In the genomic region with DNA sequence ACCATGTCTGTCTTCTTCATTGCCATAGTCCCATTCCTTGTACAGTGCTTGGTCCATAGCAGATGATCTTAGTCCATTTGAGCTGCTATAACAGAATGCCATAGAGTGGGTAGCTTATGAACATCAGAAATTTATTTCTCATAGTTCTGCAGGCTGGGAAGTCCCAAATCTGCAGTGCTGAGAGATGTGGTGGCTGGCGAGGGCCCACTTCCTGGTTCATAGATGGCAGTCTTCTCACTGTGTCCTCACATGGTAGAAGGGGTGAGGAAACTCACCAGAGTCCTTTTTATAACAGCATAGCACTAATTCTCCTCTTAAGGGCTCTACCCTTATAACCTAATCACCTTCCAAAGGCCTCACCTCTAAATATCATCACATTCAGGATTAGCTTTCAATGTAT, we compare ENCODE assay signal across 10 cellular contexts. TPM values are rescaled to one million over a fixed set of nuclear protein-coding genes. Genes with fewer than 3 reads are reported as not detected.
DNase-seq lines count a peak whose midpoint lies in the region; ATAC-seq and TF ChIP-seq lines count a peak whose summit lies in the region.
"Had no signal": no experiment of that assay in that cellular context is flagged by ENCODE, and none has a peak within 500 bp of the region (broad histone marks: within the 10 kb centered on the region; RNA-seq: fewer than 3 reads in every experiment).

No MANE protein-coding gene starts in this region.

- ATAC-seq in naive thymus-derived CD4-positive, alpha-beta T cell: peak; percentile 80
- no peak for ATAC-seq in HG03442 (IDR thresholded peaks at IDR 0.05; ENCODE audit: unreplicated experiment)
- no peak for ATAC-seq in GM19455 (IDR thresholded peaks at IDR 0.05; ENCODE audit: unreplicated experiment)

- H3K79me2 ChIP-seq in SU-DHL-6 (ENCODE audit: insufficient read depth, low read length): no peaks in the 10 kb centered on the region

- TF ChIP-seq CTCF in SU-DHL-6 (IDR thresholded peaks at IDR 0.05; ENCODE audit: insufficient read depth, low read length, poor library complexity, severe bottlenecking): no peak
- TF ChIP-seq CTCF in progenitor cell of endocrine pancreas (IDR thresholded peaks at IDR 0.05; ENCODE audit: unreplicated experiment): no peak
- TF ChIP-seq CTCF in uterus (IDR thresholded peaks at IDR 0.05): no peak

- H3K9me3 ChIP-seq in SU-DHL-6 (ENCODE audit: insufficient read depth, low read length) (no peaks in the 10 kb centered on the region), uterus (no peaks in the 10 kb centered on the region)
- H3K9me3 ChIP-seq in naive thymus-derived CD4-positive, alpha-beta T cell (ENCODE audit: control insufficient read depth in 2 of 3, low read length in 3 of 3): no peaks in the 10 kb centered on the region

- 0 out of 2 replicates have a peak, but pooled peaks cover 17% of the 10 kb centered on the region for H3F3A ChIP-seq in SU-DHL-6 (ENCODE audit: insufficient read depth)

- H3K4me3 ChIP-seq in SU-DHL-6 (ENCODE audit: insufficient read depth, low read length, poor library complexity, severe bottlenecking): no peak overlapping the region
- H3K4me3 ChIP-seq in naive thymus-derived CD4-positive, alpha-beta T cell (ENCODE audit: low read length): peak overlapping the region; percentile 17
- H3K4me3 ChIP-seq in uterus: no peak overlapping the region

- peak overlapping the region; percentile 80 for H3K27ac Mint-ChIP-seq in activated T-helper 2 cell treated with anti-CD3 and anti-CD28 coated beads, Interferon-gamma antibody, Interleukin-2, Interleukin-4, amounts not matched to agents 10 μg/mL and 5 μg/mL and 100 μg/mL, durations not matched to agents 14 hours and 24 hours and 36 hours
- H3K27ac Mint-ChIP-seq in naive thymus-derived CD4-positive, alpha-beta T cell: peak overlapping the region; percentile 49 to 91 (median 82)
- H3K27ac Mint-ChIP-seq in progenitor cell of endocrine pancreas: no peak overlapping the region

- H3K36me3 ChIP-seq in SU-DHL-6 (ENCODE audit: low read length): no peaks in the 10 kb centered on the region
- H3K36me3 ChIP-seq in naive thymus-derived CD4-positive, alpha-beta T cell (ENCODE audit: control insufficient read depth in 2 of 3, insufficient read depth in 3 of 3, low read length in 3 of 3): no peaks in the 10 kb centered on the region
- no peaks in the 10 kb centered on the region for H3K36me3 ChIP-seq in uterus

- no peaks in the 10 kb centered on the region for H4K20me1 ChIP-seq in SU-DHL-6 (ENCODE audit: low read depth, low read length)

- H3K4me1 ChIP-seq in naive thymus-derived CD4-positive, alpha-beta T cell (ENCODE audit: control insufficient read depth in 2 of 2, insufficient read depth in 2 of 2, low read length in 2 of 2): peaks cover 73 to 93% of the 10 kb centered on the region in 2 donors
- H3K4me1 ChIP-seq in uterus: peaks cover 8% of the 10 kb centered on the region in 2 donors

- H3K4me2 ChIP-seq in SU-DHL-6 (ENCODE audit: low read depth, low read length, poor library complexity, severe bottlenecking): no peak overlapping the region

- no peaks in the 10 kb centered on the region for H3K9me2 ChIP-seq in SU-DHL-6 (replicated peaks; ENCODE audit: insufficient read depth, low read length)

- peak overlapping the region; percentile 3 for H2AFZ ChIP-seq in SU-DHL-6 (ENCODE audit: low read depth, low read length, severe bottlenecking)

- H3K27ac ChIP-seq in SU-DHL-6 (ENCODE audit: low read depth, low read length) (no peak overlapping the region), uterus (no peak overlapping the region)
- H3K27ac ChIP-seq in naive thymus-derived CD4-positive, alpha-beta T cell (ENCODE audit: low read depth, low read length): peak overlapping the region; percentile 19

- CTCF ChIA-PET in naive thymus-derived CD4-positive, alpha-beta T cell (lab: Charles Lee): interaction anchor here (1.3 to 1.6 kb wide), 3 partner anchors 20 to 88 kb away, joined by 3 to 6 read pairs (median 4); a partner anchor contains a TSS

- POLR2A ChIA-PET in naive thymus-derived CD4-positive, alpha-beta T cell (lab: Charles Lee): interaction anchor here (0.5 to 2.3 kb wide), 10 partner anchors 9 to 158 kb away, joined by 3 to 11 read pairs (median 4); a partner anchor contains a TSS

- H3K9me3 Mint-ChIP-seq in activated T-helper 2 cell treated with anti-CD3 and anti-CD28 coated beads, Interferon-gamma antibody, Interleukin-2, Interleukin-4, amounts not matched to agents 10 μg/mL and 5 μg/mL and 100 μg/mL, durations not matched to agents 14 hours and 24 hours and 36 hours: no peaks in the 10 kb centered on the region
- H3K9me3 Mint-ChIP-seq in naive thymus-derived CD4-positive, alpha-beta T cell: peaks cover 0 to 4% (median 0%) of the 10 kb centered on the region in 11 donors
- H3K9me3 Mint-ChIP-seq in progenitor cell of endocrine pancreas (ENCODE audit: low read depth): no peaks in the 10 kb centered on the region

- H3K4me1 Mint-ChIP-seq in activated T-helper 2 cell treated with anti-CD3 and anti-CD28 coated beads, Interferon-gamma antibody, Interleukin-2, Interleukin-4, amounts not matched to agents 10 μg/mL and 5 μg/mL and 100 μg/mL, durations not matched to agents 14 hours and 24 hours and 36 hours (ENCODE audit: low read depth): peaks cover 93% of the 10 kb centered on the region
- peaks cover 64 to 97% (median 97%) of the 10 kb centered on the region in 7 donors for H3K4me1 Mint-ChIP-seq in naive thymus-derived CD4-positive, alpha-beta T cell
- peaks cover 20% of the 10 kb centered on the region for H3K4me1 Mint-ChIP-seq in progenitor cell of endocrine pancreas (ENCODE audit: low read depth)

- intact Hi-C loops in activated T-helper 2 cell treated with anti-CD3 and anti-CD28 coated beads, Interferon-gamma antibody, Interleukin-2, Interleukin-4, amounts not matched to agents 10 μg/mL and 5 μg/mL and 100 μg/mL, durations not matched to agents 14 hours and 24 hours and 36 hours (cut with micrococcal nuclease): loop anchor here (10.0 kb wide), 1 partner anchor 712 kb away; no protein-coding TSS in a partner anchor
- intact Hi-C loops in naive thymus-derived CD4-positive, alpha-beta T cell (cut with micrococcal nuclease): loop anchor here (1.0 to 10.0 kb wide), 2 partner anchors 8 to 722 kb away; a partner anchor contains a TSS
- intact Hi-C loops in uterus (cut with DNase I; ENCODE audit: low total_unique reads): no loop called here

- H3K27me3 Mint-ChIP-seq in activated T-helper 2 cell treated with anti-CD3 and anti-CD28 coated beads, Interferon-gamma antibody, Interleukin-2, Interleukin-4, amounts not matched to agents 10 μg/mL and 5 μg/mL and 100 μg/mL, durations not matched to agents 14 hours and 24 hours and 36 hours (ENCODE audit: low read depth): no peaks in the 10 kb centered on the region
- H3K27me3 Mint-ChIP-seq in naive thymus-derived CD4-positive, alpha-beta T cell: peaks cover 0 to 2% (median 0%) of the 10 kb centered on the region in 5 donors
- no peaks in the 10 kb centered on the region for H3K27me3 Mint-ChIP-seq in progenitor cell of endocrine pancreas

- H3K9ac ChIP-seq in SU-DHL-6 (ENCODE audit: low read length): no peak overlapping the region

- H3K36me3 Mint-ChIP-seq in activated T-helper 2 cell treated with anti-CD3 and anti-CD28 coated beads, Interferon-gamma antibody, Interleukin-2, Interleukin-4, amounts not matched to agents 10 μg/mL and 5 μg/mL and 100 μg/mL, durations not matched to agents 14 hours and 24 hours and 36 hours (ENCODE audit: low read depth): peaks cover 14% of the 10 kb centered on the region
- peaks cover 0 to 8% (median 0%) of the 10 kb centered on the region in 5 donors for H3K36me3 Mint-ChIP-seq in naive thymus-derived CD4-positive, alpha-beta T cell
- no peaks in the 10 kb centered on the region for H3K36me3 Mint-ChIP-seq in progenitor cell of endocrine pancreas (ENCODE audit: insufficient read depth)

- TF ChIP-seq POLR2A in uterus (IDR thresholded peaks at IDR 0.05): no peak

- H3K4me3 Mint-ChIP-seq in activated T-helper 2 cell treated with anti-CD3 and anti-CD28 coated beads, Interferon-gamma antibody, Interleukin-2, Interleukin-4, amounts not matched to agents 10 μg/mL and 5 μg/mL and 100 μg/mL, durations not matched to agents 14 hours and 24 hours and 36 hours (ENCODE audit: low read depth): peak overlapping the region; percentile 6
- peak overlapping the region; percentile 35 to 82 (median 67) for H3K4me3 Mint-ChIP-seq in naive thymus-derived CD4-positive, alpha-beta T cell
- H3K4me3 Mint-ChIP-seq in progenitor cell of endocrine pancreas (ENCODE audit: low read depth): no peak overlapping the region

- no peaks in the 10 kb centered on the region for H3K27me3 ChIP-seq in SU-DHL-6 (ENCODE audit: low read length)
- H3K27me3 ChIP-seq in naive thymus-derived CD4-positive, alpha-beta T cell (ENCODE audit: control insufficient read depth in 2 of 2, insufficient read depth in 2 of 2, low read length in 2 of 2): no peaks in the 10 kb centered on the region
- H3K27me3 ChIP-seq in uterus: no peaks in the 10 kb centered on the region

- DNase-seq in CD1c-positive myeloid dendritic cell (ENCODE audit: extremely low spot score) (peak; percentile 70), progenitor cell of endocrine pancreas (ENCODE audit: low spot score, unreplicated experiment) (no peak), uterus (no peak)
- DNase-seq in activated T-helper 2 cell treated with anti-CD3 and anti-CD28 coated beads, Interferon-gamma antibody, Interleukin-2, Interleukin-4, amounts not matched to agents 10 μg/mL and 5 μg/mL and 100 μg/mL, durations not matched to agents 14 hours and 24 hours and 36 hours (ENCODE audit: low spot score): peak; percentile 30
- peak in 8 of 9 donors; percentile 35 to 65 (median 56) for DNase-seq in naive thymus-derived CD4-positive, alpha-beta T cell
- DNase-seq: GF-D8, NCI-H524 treated with DMSO at 0.1 percent for 48 hours had no signal

RNA-seq across cellular contexts. Expression of a gene that starts 23.1 kb away (rescaled TPM):
- 219 TPM in 2 replicates for total RNA-seq in activated T-helper 2 cell treated with anti-CD3 and anti-CD28 coated beads, Interferon-gamma antibody, Interleukin-2, Interleukin-4, amounts not matched to agents 10 μg/mL and 5 μg/mL and 100 μg/mL, durations not matched to agents 14 hours and 24 hours and 36 hours
- total RNA-seq in naive thymus-derived CD4-positive, alpha-beta T cell: 100 to 1,000 TPM in 4 of 5 experiments, 10 to 100 TPM in 1; 89.8 to 183 (median 107) TPM
- polyA plus RNA-seq in naive thymus-derived CD4-positive, alpha-beta T cell: 10 to 100 TPM; 37.6 to 55.0 TPM
- total RNA-seq in progenitor cell of endocrine pancreas: 36.6 and 38.8 TPM in 2 replicates
- total RNA-seq in uterus: 10 to 100 TPM; 47.6 to 94.8 (median 60.2) TPM

Comparison
In these comparisons a context has a peak if more than half of its experiments do, and no peak if none do; other contexts are left out.
1. DNase-seq: peak in CD1c-positive myeloid dendritic cell (single experiment), activated T-helper 2 cell treated with anti-CD3 and anti-CD28 coated beads, Interferon-gamma antibody, Interleukin-2, Interleukin-4, amounts not matched to agents 10 μg/mL and 5 μg/mL and 100 μg/mL, durations not matched to agents 14 hours and 24 hours and 36 hours (single experiment) and naive thymus-derived CD4-positive, alpha-beta T cell (8 of 9); none in progenitor cell of endocrine pancreas (single experiment) and uterus (0 of 2).